In the genomic region with DNA sequence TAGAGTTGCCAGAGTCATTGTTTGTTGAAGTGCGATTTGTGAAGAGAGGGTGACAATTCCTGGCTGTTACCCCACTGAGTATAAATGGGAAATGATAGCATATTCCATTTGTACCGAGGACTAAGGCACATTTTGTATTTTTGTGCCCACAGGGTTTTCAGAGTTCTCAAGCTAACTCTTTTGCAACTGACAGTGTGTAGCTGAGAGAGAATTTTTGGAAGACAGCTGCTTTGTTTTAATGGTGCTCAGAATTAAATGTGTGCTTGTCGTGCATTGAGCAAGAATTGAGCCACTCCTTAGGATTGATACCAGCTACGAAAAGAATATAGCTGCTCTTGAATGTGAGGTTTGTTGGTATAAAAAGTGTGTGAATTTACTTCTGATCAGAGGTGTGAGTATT, we compare ENCODE assay signal across 23 cellular contexts.
"Had no signal": no experiment of that assay in that cellular context is flagged by ENCODE, and none has a peak within 500 bp of the region (broad histone marks: within the 10 kb centered on the region; RNA-seq: fewer than 3 reads in every experiment).

No MANE protein-coding gene starts in this region.

- H3K4me1 ChIP-seq: body of pancreas had no signal

- H3K27me3 ChIP-seq: body of pancreas, left lung, ovary, right lobe of liver, thyroid gland, upper lobe of left lung had no signal

- H3K27ac ChIP-seq: body of pancreas, left lung, ovary, right lobe of liver, skin epidermis had no signal

- H3K4me3 ChIP-seq: body of pancreas, left lung, mucosa of descending colon, ovary, right lobe of liver, skin epidermis, thyroid gland, upper lobe of left lung had no signal

- H3K36me3 ChIP-seq: ovary had no signal

- DNase-seq: activated CD4-positive, alpha-beta memory T cell treated with anti-CD3 and anti-CD28 coated beads, Interleukin-2, amount 10 ng/mL, durations not matched to agents 7 days and 5 days; activated CD4-positive, alpha-beta T cell treated with anti-CD3 and anti-CD28 coated beads for 4 hours; activated gamma-delta T cell treated with Interleukin-2 at 50 U/mL for 16 hours; activated naive CD4-positive, alpha-beta T cell treated with anti-CD3 and anti-CD28 coated beads, Interleukin-2, amount 50 U/mL, for 16 hours; activated T-cell treated with anti-CD3 and anti-CD28 coated beads, Interleukin-2, amount 50 U/mL, for 4 hours; body of pancreas; cerebellar nuclear complex; cortex of kidney; endodermal cell; foreskin melanocyte; left lung; mucosa of descending colon; nephron progenitor cell; ovary; right lobe of liver; stimulated activated CD4-positive, alpha-beta T cell treated with anti-CD3 and anti-CD28 coated beads, Interleukin-4, amount 100 ng/mL, for 24 hours; T-helper 1 cell; thyroid gland; upper lobe of left lung had no signal

- H3K9me3 ChIP-seq: body of pancreas, left lung, mucosa of descending colon, ovary, right lobe of liver, thyroid gland, upper lobe of left lung had no signal

- ATAC-seq: activated T-cell treated with anti-CD3 and anti-CD28 coated beads, Interleukin-2, amount 50 U/mL, for 4 hours; activated T-helper 17 cell treated with anti-CD3 and anti-CD28 coated beads, Interleukin-2, amount 50 U/mL, for 72 hours; body of pancreas; esophagus mucosa; left lung; mucosa of descending colon; right lobe of liver; stimulated activated effector memory CD8-positive, alpha-beta T cell treated with anti-CD3 and anti-CD28 coated beads, Interleukin-12 subunit alpha, Interleukin-12 subunit beta, amount 100 ng/mL, for 72 hours had no signal
